5 cellular contexts compared by ENCODE assay signal in genomic region chr14:81623771-81624396, GRCh38.
DNase-seq lines count a peak whose midpoint lies in the region; FAIRE-seq and TF ChIP-seq lines count a peak whose summit lies in the region.
"Not testable (repeated sequence)": the region's sequence is repeated elsewhere in the genome, so short reads cannot be mapped to it uniquely, and the experiment has no call there.

No MANE protein-coding gene starts in this region.

- H3K36me3 Mint-ChIP-seq in osteocyte (ENCODE audit: unreplicated experiment) = not testable (repeated sequence)

- not testable (repeated sequence) for H3K9me3 Mint-ChIP-seq in osteocyte (ENCODE audit: unreplicated experiment)

- TF ChIP-seq POLR2A in testis (IDR thresholded peaks at IDR 0.05) = not testable (repeated sequence)

- TF ChIP-seq CTCF in kidney (IDR thresholded peaks at IDR 0.05; ENCODE audit: borderline replicate concordance, extremely low read depth, insufficient read depth); osteocyte (IDR thresholded peaks at IDR 0.05); testis (IDR thresholded peaks at IDR 0.05): not testable (repeated sequence)

- not testable (repeated sequence) for FAIRE-seq in kidney (lab: Jason Lieb, UNC)

- H3K36me3 ChIP-seq in kidney (ENCODE audit: control insufficient read depth in 1 of 2, insufficient read depth in 2 of 2, low read length in 2 of 2); testis (ENCODE audit: low read depth, missing control alignments): not testable (repeated sequence)

- H3K27ac ChIP-seq in kidney (ENCODE audit: low read depth in 2 of 2, low read length in 2 of 2); testis: not testable (repeated sequence)

- not testable (repeated sequence) for H3K4me1 Mint-ChIP-seq in osteocyte (ENCODE audit: unreplicated experiment)

- not testable (repeated sequence) for H3K27me3 ChIP-seq in testis

- H3K27me3 Mint-ChIP-seq in osteocyte (ENCODE audit: unreplicated experiment) = not testable (repeated sequence)

- H3K9ac ChIP-seq in kidney (ENCODE audit: low read length in 2 of 2) = not testable (repeated sequence)

- H3K4me1 ChIP-seq in kidney (ENCODE audit: control insufficient read depth in 1 of 2, insufficient read depth in 1 of 2, low read depth in 1 of 2, low read length in 2 of 2); testis: not testable (repeated sequence)

- DNase-seq in NCI-H510A (lab: John Stamatoyannopoulos, UW) (peak; percentile 11), activated gamma-delta T cell (lab: John Stamatoyannopoulos, UW) (peak; percentile 14), kidney (peak; percentile 75), osteocyte (ENCODE audit: extremely low spot score, unreplicated experiment) (peak; percentile 84)
- DNase-seq in testis = not testable (repeated sequence)

- H3K4me3 ChIP-seq in kidney (ENCODE audit: low read length in 2 of 2) = not testable (repeated sequence)
- peak overlapping the region; percentile 44 to 50 for H3K4me3 ChIP-seq in testis

- WGBS in testis, 2 donors = 78 to 88% methylated on average over 8 to 40 of the region's 55 CpGs

- H3K9me3 ChIP-seq in kidney (ENCODE audit: control insufficient read depth in 1 of 2, low read length in 2 of 2); testis: not testable (repeated sequence)

- not testable (repeated sequence) for H3K27ac Mint-ChIP-seq in osteocyte (ENCODE audit: unreplicated experiment)

- not testable (repeated sequence) for H3K4me3 Mint-ChIP-seq in osteocyte (ENCODE audit: unreplicated experiment)

- intact Hi-C loops in kidney (cut with DNase I); testis (cut with DNase I; ENCODE audit: low total_unique reads): not testable (repeated sequence)
